Comparison of ENCODE assay signal across 24 cellular contexts in genomic region chr18:63534615-63535014, GRCh38. TPM values are rescaled to one million over a fixed set of nuclear protein-coding genes. Genes with fewer than 3 reads are reported as not detected.
A peak's percentile ranks its signal among the peaks of the same experiment; 100 is the strongest.
DNase-seq lines count a peak whose midpoint lies in the region; ATAC-seq and TF ChIP-seq lines count a peak whose summit lies in the region.
"Had no signal": no experiment of that assay in that cellular context is flagged by ENCODE, and none has a peak within 500 bp of the region (broad histone marks: within the 10 kb centered on the region; RNA-seq: fewer than 3 reads in every experiment).

No MANE protein-coding gene starts in this region.

- no peaks in the 10 kb centered on the region for H3K27me3 ChIP-seq in smooth muscle cell (ENCODE audit: low read depth)
- H3K27me3 ChIP-seq in colonic mucosa, result no peaks in the 10 kb centered on the region
- H3K27me3 ChIP-seq: ascending aorta, heart left ventricle, spleen had no signal

- in situ Hi-C loops in KBM-7 (cut with MboI; ENCODE audit: low pct_unique_long_range_greater_than_20kb, low sequenced_read_pairs), result no loop called here

- 72% methylated on average over 4 of the region's 4 CpGs for WGBS in smooth muscle cell (ENCODE audit: low lambda C conversion rate)

- H3K79me2 ChIP-seq in smooth muscle cell (ENCODE audit: low read depth), result no peaks in the 10 kb centered on the region

- H3K36me3 ChIP-seq in smooth muscle cell (ENCODE audit: low read depth) (no peaks in the 10 kb centered on the region), colonic mucosa (no peaks in the 10 kb centered on the region)
- H3K36me3 ChIP-seq: ascending aorta, heart left ventricle, spleen had no signal

- ATAC-seq in HG03432 (IDR thresholded peaks at IDR 0.05; ENCODE audit: unreplicated experiment), result peak; percentile 73
- ATAC-seq: CD8-positive, alpha-beta T cell; GM23338; heart left ventricle; PC-3 had no signal

- peak; percentile 58 for DNase-seq in activated CD4-positive, alpha-beta T cell treated with anti-CD3 and anti-CD28 coated beads, Interleukin-2, amount 10 ng/mL, durations not matched to agents 24 days and 14 days
- no peak for DNase-seq in activated CD4-positive, alpha-beta T cell treated with anti-CD3 and anti-CD28 coated beads, Interleukin-2, amount 50 U/mL, for 1 hour
- DNase-seq in SIG-M5 treated with dmso at 0.1 percent for 504 hours (lab: John Stamatoyannopoulos, UW; ENCODE audit: unreplicated experiment), result peak; percentile 59
- no peak for DNase-seq in smooth muscle cell (lab: John Stamatoyannopoulos, UW; ENCODE audit: unreplicated experiment)
- no peak for DNase-seq in KBM-7
- no peak for DNase-seq in colonic mucosa
- no peak for DNase-seq in H4 (ENCODE audit: low spot score)
- DNase-seq: activated CD4-positive, alpha-beta memory T cell treated with anti-CD3 and anti-CD28 coated beads for 36 hours; activated effector memory CD4-positive, alpha-beta T cell treated with anti-CD3 and anti-CD28 coated beads, Interleukin-2, amount 50 U/mL, for 16 hours; CD8-positive, alpha-beta T cell; DND-41; heart left ventricle; NCI-H1436; NCI-H345; PC-3; posterior cingulate gyrus; SK-N-SH; spleen had no signal

- peaks cover 11% of the 10 kb centered on the region for H3K27me3 Mint-ChIP-seq in activated CD4-positive, alpha-beta T cell treated with anti-CD3 and anti-CD28 coated beads, Interleukin-2, amount 10 ng/mL, durations not matched to agents 24 days and 14 days

- H3K27ac Mint-ChIP-seq in activated CD4-positive, alpha-beta T cell treated with anti-CD3 and anti-CD28 coated beads, Interleukin-2, amount 10 ng/mL, durations not matched to agents 24 days and 14 days, result no peak overlapping the region
- H3K27ac Mint-ChIP-seq: activated CD4-positive, alpha-beta memory T cell treated with anti-CD3 and anti-CD28 coated beads for 36 hours; CD8-positive, alpha-beta T cell; GM23338 had no signal

- intact Hi-C loops in activated CD4-positive, alpha-beta T cell treated with anti-CD3 and anti-CD28 coated beads, Interleukin-2, amount 10 ng/mL, durations not matched to agents 24 days and 14 days (cut with micrococcal nuclease), result no loop called here
- intact Hi-C loops in colonic mucosa (cut with DNase I), result no loop called here

- H3K27ac ChIP-seq in smooth muscle cell (ENCODE audit: low read depth) (peak overlapping the region; percentile 11), colonic mucosa (no peak overlapping the region)
- H3K27ac ChIP-seq: ascending aorta, coronary artery, spleen had no signal

- H3K9ac ChIP-seq in smooth muscle cell (ENCODE audit: low read depth) (no peak overlapping the region), colonic mucosa (ENCODE audit: low read depth in 2 of 2, low read length in 2 of 2) (no peak overlapping the region)
- H3K9ac ChIP-seq: SK-N-SH had no signal

- no peak for TF ChIP-seq CTCF in smooth muscle cell (IDR thresholded peaks at IDR 0.05; ENCODE audit: borderline replicate concordance, insufficient read depth, poor library complexity, severe bottlenecking)
- no peak for TF ChIP-seq CTCF in colonic mucosa (IDR thresholded peaks at IDR 0.05)

- H3K36me3 Mint-ChIP-seq in activated CD4-positive, alpha-beta T cell treated with anti-CD3 and anti-CD28 coated beads, Interleukin-2, amount 10 ng/mL, durations not matched to agents 24 days and 14 days (ENCODE audit: low read depth), result no peaks in the 10 kb centered on the region
- H3K36me3 Mint-ChIP-seq: activated CD4-positive, alpha-beta memory T cell treated with anti-CD3 and anti-CD28 coated beads for 36 hours; CD8-positive, alpha-beta T cell had no signal

- no peaks in the 10 kb centered on the region for H3K9me3 ChIP-seq in smooth muscle cell (replicated peaks; ENCODE audit: low read depth)
- no peaks in the 10 kb centered on the region for H3K9me3 ChIP-seq in colonic mucosa
- H3K9me3 ChIP-seq: ascending aorta, SK-N-SH, spleen had no signal

- H3K4me1 Mint-ChIP-seq in activated CD4-positive, alpha-beta T cell treated with anti-CD3 and anti-CD28 coated beads, Interleukin-2, amount 10 ng/mL, durations not matched to agents 24 days and 14 days, result peaks cover 2% of the 10 kb centered on the region
- H3K4me1 Mint-ChIP-seq: GM23338 had no signal

- H3K4me1 ChIP-seq in smooth muscle cell (ENCODE audit: low read depth), result no peaks in the 10 kb centered on the region
- H3K4me1 ChIP-seq in colonic mucosa, result no peaks in the 10 kb centered on the region
- H3K4me1 ChIP-seq: ascending aorta, heart left ventricle, spleen had no signal

- H3F3A ChIP-seq in smooth muscle cell (ENCODE audit: low read depth), result no peaks in the 10 kb centered on the region

- H4K20me1 ChIP-seq in smooth muscle cell (ENCODE audit: low read depth), result no peaks in the 10 kb centered on the region

- no peak overlapping the region for H2AFZ ChIP-seq in smooth muscle cell (ENCODE audit: low read depth)
- H2AFZ ChIP-seq: GM23338 had no signal

- H3K4me3 ChIP-seq in smooth muscle cell (no peak overlapping the region), colonic mucosa (no peak overlapping the region)
- H3K4me3 ChIP-seq: ascending aorta, coronary artery, GM23338, heart left ventricle, spleen had no signal

- H3K4me3 Mint-ChIP-seq in activated CD4-positive, alpha-beta T cell treated with anti-CD3 and anti-CD28 coated beads, Interleukin-2, amount 10 ng/mL, durations not matched to agents 24 days and 14 days, result no peak overlapping the region
- H3K4me3 Mint-ChIP-seq: activated CD4-positive, alpha-beta memory T cell treated with anti-CD3 and anti-CD28 coated beads for 36 hours; CD8-positive, alpha-beta T cell; GM23338 had no signal

- H3K4me2 ChIP-seq in smooth muscle cell, result no peak overlapping the region
- H3K4me2 ChIP-seq: GM23338, SK-N-SH had no signal

- H3K9me3 Mint-ChIP-seq in activated CD4-positive, alpha-beta T cell treated with anti-CD3 and anti-CD28 coated beads, Interleukin-2, amount 10 ng/mL, durations not matched to agents 24 days and 14 days, result no peaks in the 10 kb centered on the region
- H3K9me3 Mint-ChIP-seq: activated CD4-positive, alpha-beta memory T cell treated with anti-CD3 and anti-CD28 coated beads for 36 hours; CD8-positive, alpha-beta T cell; GM23338 had no signal

RNA-seq across cellular contexts. Expression of gene SERPINB12, which starts 7.6 kb away (rescaled TPM):
- not detected in 2 replicates for total RNA-seq in activated CD4-positive, alpha-beta T cell treated with anti-CD3 and anti-CD28 coated beads, Interleukin-2, amount 10 ng/mL, durations not matched to agents 24 days and 14 days
- total RNA-seq in smooth muscle cell, result 16.4 and 17.0 TPM in 2 replicates
- 0.27 and 1.3 TPM in 2 replicates for polyA plus RNA-seq in smooth muscle cell
- total RNA-seq in colonic mucosa, result not detected
- total RNA-seq in H4 (2014; rRNA removed; shearing (Covaris generic)), result not detected in 2 replicates
- total RNA-seq: A172; activated CD4-positive, alpha-beta memory T cell treated with anti-CD3 and anti-CD28 coated beads for 36 hours; CD8-positive, alpha-beta T cell; GM23338; heart left ventricle; kidney epithelial cell; PC-3; spleen had no signal
- polyA plus RNA-seq: GM23338, heart left ventricle, SK-N-SH, spleen had no signal

RNA-seq across cellular contexts. Expression of gene SERPINB13, which starts 52.5 kb away (rescaled TPM):
- total RNA-seq in activated CD4-positive, alpha-beta T cell treated with anti-CD3 and anti-CD28 coated beads, Interleukin-2, amount 10 ng/mL, durations not matched to agents 24 days and 14 days, result not detected in 2 replicates
- 103 and 107 TPM in 2 replicates for total RNA-seq in smooth muscle cell
- polyA plus RNA-seq in smooth muscle cell, result 12.5 and 18.6 TPM in 2 replicates
- not detected for total RNA-seq in colonic mucosa
- not detected in 2 replicates for total RNA-seq in H4 (2014; rRNA removed; shearing (Covaris generic))
- total RNA-seq: A172; activated CD4-positive, alpha-beta memory T cell treated with anti-CD3 and anti-CD28 coated beads for 36 hours; ascending aorta; CD8-positive, alpha-beta T cell; GM23338; heart left ventricle; kidney epithelial cell; PC-3; spleen had no signal
- polyA plus RNA-seq: GM23338, heart left ventricle, SK-N-SH had no signal

RNA-seq across cellular contexts. Expression of gene SERPINB5, which starts 57.9 kb away (rescaled TPM):
- total RNA-seq in activated CD4-positive, alpha-beta T cell treated with anti-CD3 and anti-CD28 coated beads, Interleukin-2, amount 10 ng/mL, durations not matched to agents 24 days and 14 days, result not detected in 2 replicates
- 26.8 and 32.5 TPM in 2 replicates for total RNA-seq in smooth muscle cell
- polyA plus RNA-seq in smooth muscle cell, result 7.6 and 18.3 TPM in 2 replicates
- total RNA-seq in colonic mucosa, result 1 to 10 TPM; 4.8 to 6.1 TPM
- total RNA-seq in H4 (2014; rRNA removed; shearing (Covaris generic)), result 1.1 TPM in 1 of 2 replicates, not detected in the other
- total RNA-seq: A172; activated CD4-positive, alpha-beta memory T cell treated with anti-CD3 and anti-CD28 coated beads for 36 hours; ascending aorta; CD8-positive, alpha-beta T cell; GM23338; heart left ventricle; spleen had no signal
- polyA plus RNA-seq: heart left ventricle, SK-N-SH had no signal

Comparison
In these comparisons a context has a peak if more than half of its experiments do, and no peak if none do; other contexts are left out.
1. DNase-seq: peak in activated CD4-positive, alpha-beta T cell treated with anti-CD3 and anti-CD28 coated beads, Interleukin-2, amount 10 ng/mL, durations not matched to agents 24 days and 14 days (single experiment) and SIG-M5 treated with dmso at 0.1 percent for 504 hours (single experiment); none in activated CD4-positive, alpha-beta T cell treated with anti-CD3 and anti-CD28 coated beads, Interleukin-2, amount 50 U/mL, for 1 hour (single experiment), smooth muscle cell (single experiment), KBM-7 (single experiment), colonic mucosa (single experiment) and H4 (single experiment).
2. RNA of gene SERPINB12, which starts 7.6 kb away (total RNA-seq): 16.4 to 17.0 TPM in smooth muscle cell; not detected in activated CD4-positive, alpha-beta T cell treated with anti-CD3 and anti-CD28 coated beads, Interleukin-2, amount 10 ng/mL, durations not matched to agents 24 days and 14 days, not detected in colonic mucosa and not detected in H4; every median in the first group is over 10 times any median in the second.
3. RNA of gene SERPINB13, which starts 52.5 kb away (total RNA-seq): 103 to 107 TPM in smooth muscle cell; not detected in activated CD4-positive, alpha-beta T cell treated with anti-CD3 and anti-CD28 coated beads, Interleukin-2, amount 10 ng/mL, durations not matched to agents 24 days and 14 days, not detected in colonic mucosa and not detected in H4; every median in the first group is over 100 times any median in the second.